ENCODE assay signal across 20 cellular contexts in genomic region chr10:119947325-119947724, GRCh38.
"Had no signal": no experiment of that assay in that cellular context is flagged by ENCODE, and none has a peak within 500 bp of the region (broad histone marks: within the 10 kb centered on the region; RNA-seq: fewer than 3 reads in every experiment).

No MANE protein-coding gene starts in this region.

- H3K9me3 Mint-ChIP-seq: activated CD4-positive, alpha-beta memory T cell treated with anti-CD3 and anti-CD28 coated beads, Interleukin-2, amount 10 ng/mL, durations not matched to agents 7 days and 5 days; activated naive CD4-positive, alpha-beta T cell treated with anti-CD3 and anti-CD28 coated beads, Interleukin-2, amount 50 U/mL, for 72 hours; naive thymus-derived CD8-positive, alpha-beta T cell; stimulated activated memory B cell treated with anti-CD40 and anti-IgM and Interleukin-4, amounts not matched to agents 10 μg/mL and 1 μg/mL and 100 μg/mL, for 72 hours; WTC11 had no signal

- H3K27ac Mint-ChIP-seq: activated CD4-positive, alpha-beta memory T cell treated with anti-CD3 and anti-CD28 coated beads, Interleukin-2, amount 10 ng/mL, durations not matched to agents 7 days and 5 days; activated naive CD4-positive, alpha-beta T cell treated with anti-CD3 and anti-CD28 coated beads, Interleukin-2, amount 50 U/mL, for 72 hours; naive thymus-derived CD8-positive, alpha-beta T cell; stimulated activated memory B cell treated with anti-CD40 and anti-IgM and Interleukin-4, amounts not matched to agents 10 μg/mL and 1 μg/mL and 100 μg/mL, for 72 hours; WTC11 had no signal

- H3K9ac ChIP-seq: parathyroid adenoma had no signal

- H3K4me1 ChIP-seq: colonic mucosa, esophagus squamous epithelium, left lung, parathyroid adenoma, thyroid gland, uterus had no signal

- DNase-seq: activated CD4-positive, alpha-beta memory T cell treated with anti-CD3 and anti-CD28 coated beads, Interleukin-2, amount 10 ng/mL, durations not matched to agents 7 days and 5 days; activated CD4-positive, alpha-beta T cell treated with anti-CD3 and anti-CD28 coated beads for 4 hours; activated effector memory CD4-positive, alpha-beta T cell treated with anti-CD3 and anti-CD28 coated beads, Interleukin-2, amount 50 U/mL, for 16 hours; activated T-cell treated with anti-CD3 and anti-CD28 coated beads, Interleukin-2, amount 50 U/mL, for 48 hours; caudate nucleus; colonic mucosa; esophagus squamous epithelium; islet precursor cell; left lung; mesenchymal stem cell; naive thymus-derived CD8-positive, alpha-beta T cell; stimulated activated CD4-positive, alpha-beta T cell treated with anti-CD3 and anti-CD28 coated beads, Interleukin-12 subunit alpha, Interleukin-12 subunit beta, amount 100 ng/mL, for 4 hours; stimulated activated CD4-positive, alpha-beta T cell treated with anti-CD3 and anti-CD28 coated beads, Interleukin-2, amount 100 ng/mL, for 24 hours; thyroid gland; uterus had no signal

- H3K4me3 ChIP-seq: colonic mucosa, esophagus squamous epithelium, left lung, thyroid gland, uterus had no signal

- H3K79me2 ChIP-seq: parathyroid adenoma had no signal

- H3K36me3 ChIP-seq: colonic mucosa, uterus had no signal

- H3K4me1 Mint-ChIP-seq: activated CD4-positive, alpha-beta memory T cell treated with anti-CD3 and anti-CD28 coated beads, Interleukin-2, amount 10 ng/mL, durations not matched to agents 7 days and 5 days; stimulated activated memory B cell treated with anti-CD40 and anti-IgM and Interleukin-4, amounts not matched to agents 10 μg/mL and 1 μg/mL and 100 μg/mL, for 72 hours; WTC11 had no signal

- H3K9me3 ChIP-seq: colonic mucosa, esophagus squamous epithelium, left lung, neutrophil, thyroid gland, uterus had no signal

- H3K27me3 Mint-ChIP-seq: activated CD4-positive, alpha-beta memory T cell treated with anti-CD3 and anti-CD28 coated beads, Interleukin-2, amount 10 ng/mL, durations not matched to agents 7 days and 5 days; stimulated activated memory B cell treated with anti-CD40 and anti-IgM and Interleukin-4, amounts not matched to agents 10 μg/mL and 1 μg/mL and 100 μg/mL, for 72 hours had no signal

- H3K27me3 ChIP-seq: colonic mucosa, esophagus squamous epithelium, left lung, neutrophil, thyroid gland, uterus had no signal

- H2AFZ ChIP-seq: parathyroid adenoma had no signal

- H3K4me3 Mint-ChIP-seq: activated CD4-positive, alpha-beta memory T cell treated with anti-CD3 and anti-CD28 coated beads, Interleukin-2, amount 10 ng/mL, durations not matched to agents 7 days and 5 days; naive thymus-derived CD8-positive, alpha-beta T cell; stimulated activated memory B cell treated with anti-CD40 and anti-IgM and Interleukin-4, amounts not matched to agents 10 μg/mL and 1 μg/mL and 100 μg/mL, for 72 hours; WTC11 had no signal

- H3K27ac ChIP-seq: colonic mucosa, esophagus squamous epithelium, left lung, neutrophil, parathyroid adenoma, thyroid gland, uterus had no signal

- ATAC-seq: activated naive CD4-positive, alpha-beta T cell treated with anti-CD3 and anti-CD28 coated beads, Interleukin-2, amount 50 U/mL, for 72 hours; left lung; naive thymus-derived CD8-positive, alpha-beta T cell; stimulated activated memory B cell treated with anti-CD40 and anti-IgM and Interleukin-4, amounts not matched to agents 10 μg/mL and 1 μg/mL and 100 μg/mL, for 72 hours; WTC11 had no signal
